ENCODE assay signal across 10 cellular contexts in genomic region chr3:156341831-156342416, GRCh38.
DNase-seq lines count a peak whose midpoint lies in the region; ATAC-seq and TF ChIP-seq lines count a peak whose summit lies in the region.
"Had no signal": no experiment of that assay in that cellular context is flagged by ENCODE, and none has a peak within 500 bp of the region (broad histone marks: within the 10 kb centered on the region; RNA-seq: fewer than 3 reads in every experiment).

No MANE protein-coding gene starts in this region.

- TF ChIP-seq CTCF in endodermal cell (conservative IDR thresholded peaks at IDR 0.05), result peak; percentile 53

- H3K4me3 Mint-ChIP-seq in endodermal cell (no peak overlapping the region), T-helper 17 cell (no peak overlapping the region)

- H3K27me3 ChIP-seq in endodermal cell (ENCODE audit: control insufficient read depth, insufficient read depth, low read length, poor library complexity, severe bottlenecking) (no peaks in the 10 kb centered on the region), SJCRH30 (no peaks in the 10 kb centered on the region)

- H3K9me3 Mint-ChIP-seq in endodermal cell, result no peaks in the 10 kb centered on the region

- H3K27me3 Mint-ChIP-seq in endodermal cell (ENCODE audit: insufficient read depth) (peaks cover 1% of the 10 kb centered on the region), T-helper 17 cell (peaks cover 40% of the 10 kb centered on the region)

- H3K27ac Mint-ChIP-seq in endodermal cell, result no peak overlapping the region
- no peak overlapping the region for H3K27ac Mint-ChIP-seq in T-helper 17 cell

- H3K27ac ChIP-seq in endodermal cell (ENCODE audit: low read depth, low read length) (no peak overlapping the region), SJCRH30 (no peak overlapping the region)

- no peak overlapping the region for H3K4me3 ChIP-seq in endodermal cell (ENCODE audit: low read length)
- no peak overlapping the region for H3K4me3 ChIP-seq in SJCRH30

- 81 to 90% methylated on average over 3 to 6 of the region's 6 CpGs for WGBS in endodermal cell (ENCODE audit: insufficient coverage in 1 of 2, insufficient read length in 1 of 2), 2 experiments

- H3K4me1 Mint-ChIP-seq in endodermal cell, result peaks cover 6% of the 10 kb centered on the region
- H3K4me1 Mint-ChIP-seq in T-helper 17 cell, result no peaks in the 10 kb centered on the region

- H3K9me3 ChIP-seq in endodermal cell (ENCODE audit: control insufficient read depth, low read length) (no peaks in the 10 kb centered on the region), T-helper 17 cell (ENCODE audit: control insufficient read depth, low read length, poor library complexity, severe bottlenecking) (no peaks in the 10 kb centered on the region), SJCRH30 (replicated peaks) (no peaks in the 10 kb centered on the region)

- no peaks in the 10 kb centered on the region for H3K36me3 ChIP-seq in endodermal cell (ENCODE audit: control insufficient read depth, insufficient read depth, low read length)
- no peaks in the 10 kb centered on the region for H3K36me3 ChIP-seq in SJCRH30

- no peaks in the 10 kb centered on the region for H3K36me3 Mint-ChIP-seq in endodermal cell (ENCODE audit: low read depth)
- peaks cover 2% of the 10 kb centered on the region for H3K36me3 Mint-ChIP-seq in T-helper 17 cell (ENCODE audit: low read depth)

- DNase-seq in endodermal cell (no peak), T-helper 17 cell (no peak), NCI-H1092 treated with DMSO at 0.1 percent for 48 hours (lab: John Stamatoyannopoulos, UW) (no peak), NCI-H2081 treated with DMSO at 0.1 percent for 48 hours (lab: John Stamatoyannopoulos, UW) (no peak), SJCRH30 (no peak)
- DNase-seq: DMS79 treated with DMSO at 0.1 percent for 48 hours, NCI-H748 treated with DMSO at 0.1 percent for 48 hours had no signal

- no peak overlapping the region for H3K9ac ChIP-seq in endodermal cell (ENCODE audit: extremely low read depth, low read length, poor library complexity, severe bottlenecking)

- H3K4me1 ChIP-seq in endodermal cell (ENCODE audit: control insufficient read depth, insufficient read depth, low read length) (no peaks in the 10 kb centered on the region), SJCRH30 (no peaks in the 10 kb centered on the region)

- peak; percentile 98 for ATAC-seq in GM18873 (IDR thresholded peaks at IDR 0.05; ENCODE audit: low FRiP score, unreplicated experiment)
- peak; percentile 100 for ATAC-seq in GM21723 (IDR thresholded peaks at IDR 0.05; ENCODE audit: unreplicated experiment)
- peak; percentile 99 for ATAC-seq in HG03280 (IDR thresholded peaks at IDR 0.05; ENCODE audit: unreplicated experiment)
- ATAC-seq in T-helper 17 cell, result no peak
